Comparison of ENCODE assay signal across 24 cellular contexts in the genomic region with DNA sequence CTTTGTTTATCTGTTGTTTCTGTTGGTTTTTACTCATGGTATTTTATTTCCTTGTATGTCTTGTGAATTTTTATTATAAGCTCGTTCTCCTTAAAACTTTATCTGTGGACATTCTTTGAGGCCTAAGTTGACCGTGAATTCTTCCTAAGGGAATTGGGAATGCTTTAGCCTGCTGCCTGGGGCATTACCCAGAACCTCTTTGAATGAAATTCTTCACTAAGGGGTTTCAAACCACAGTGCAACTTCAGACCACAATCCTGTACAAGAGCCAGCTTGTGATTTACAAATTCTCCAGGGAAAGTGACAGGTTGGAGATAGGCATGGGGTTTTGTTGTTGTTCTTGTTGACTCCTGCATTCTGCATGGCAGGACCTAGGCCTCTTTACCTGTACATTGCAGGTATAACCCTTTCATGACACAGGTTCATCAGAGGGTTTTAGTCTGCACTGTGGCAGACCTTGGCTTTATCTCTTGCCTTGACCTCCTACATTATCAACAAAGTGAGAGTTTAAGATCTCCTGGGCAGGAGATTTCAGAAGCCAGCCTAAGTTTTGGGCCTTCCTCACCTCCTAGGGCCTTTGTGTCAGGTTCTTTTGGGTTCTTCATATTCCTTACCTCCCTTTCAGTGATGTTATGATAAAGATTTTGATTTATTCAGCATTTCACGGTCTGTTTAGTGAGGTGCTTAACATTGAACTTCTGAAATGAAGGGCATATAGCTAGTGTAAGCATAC.
"Had no signal": no experiment of that assay in that cellular context is flagged by ENCODE, and none has a peak within 500 bp of the region (broad histone marks: within the 10 kb centered on the region; RNA-seq: fewer than 3 reads in every experiment).

No MANE protein-coding gene starts in this region.

- H3K27me3 ChIP-seq: esophagus muscularis mucosa, foreskin keratinocyte, hepatocyte, stomach, transverse colon had no signal

- H3K36me3 ChIP-seq: esophagus muscularis mucosa, stomach, thoracic aorta, transverse colon had no signal

- H2AFZ ChIP-seq: hepatocyte had no signal

- H3K79me2 ChIP-seq: hepatocyte had no signal

- H3K9me3 ChIP-seq: esophagus muscularis mucosa, psoas muscle, stomach, thoracic aorta, transverse colon had no signal

- H3K4me2 ChIP-seq: hepatocyte had no signal

- H3K4me3 ChIP-seq: esophagus muscularis mucosa, hepatocyte, lung, psoas muscle, skin epidermis, stomach, thoracic aorta, transverse colon had no signal

- DNase-seq: effector memory CD8-positive, alpha-beta T cell; foreskin keratinocyte; head of caudate nucleus; left colon; left ventricle myocardium superior; mesenchymal stem cell; midbrain; naive thymus-derived CD4-positive, alpha-beta T cell; nephron progenitor cell; psoas muscle; retina; stimulated activated CD4-positive, alpha-beta T cell treated with anti-CD3 and anti-CD28 coated beads, Interleukin-2, amount 100 ng/mL, for 24 hours; stimulated activated CD4-positive, alpha-beta T cell treated with anti-CD3 and anti-CD28 coated beads, Interleukin-4, amount 100 ng/mL, for 4 hours; stimulated activated naive CD4-positive, alpha-beta T cell; stomach; substantia nigra; transverse colon had no signal

- H3K27ac ChIP-seq: epithelial cell of prostate, esophagus muscularis mucosa, foreskin keratinocyte, hepatocyte, psoas muscle, skin epidermis, stomach, thoracic aorta, transverse colon had no signal

- ATAC-seq: effector memory CD8-positive, alpha-beta T cell; left colon; left ventricle myocardium superior; naive thymus-derived CD4-positive, alpha-beta T cell; psoas muscle; sciatic nerve had no signal

- H3K4me1 ChIP-seq: foreskin keratinocyte, psoas muscle had no signal
